ENCODE assay signal across 10 cellular contexts in genomic region chr14:94066089-94066676, GRCh38.
DNase-seq lines count a peak whose midpoint lies in the region; ATAC-seq and TF ChIP-seq lines count a peak whose summit lies in the region.
"Had no signal": no experiment of that assay in that cellular context is flagged by ENCODE, and none has a peak within 500 bp of the region (broad histone marks: within the 10 kb centered on the region; RNA-seq: fewer than 3 reads in every experiment).

No MANE protein-coding gene starts in this region.

- H3K27ac Mint-ChIP-seq in central memory CD8-positive, alpha-beta T cell (ENCODE audit: low read depth) = peak overlapping the region; percentile 3
- peak overlapping the region in 2 of 3 experiments; percentile 35 to 67 for H3K27ac Mint-ChIP-seq in nephron

- DNase-seq in DMS53 (lab: John Stamatoyannopoulos, UW) (peak; percentile 65), NCI-H345 treated with DMSO at 0.1 percent for 48 hours (lab: John Stamatoyannopoulos, UW; ENCODE audit: unreplicated experiment) (peak; percentile 13), OCI-M2 (lab: John Stamatoyannopoulos, UW; ENCODE audit: unreplicated experiment) (no peak)
- no peak for DNase-seq in central memory CD8-positive, alpha-beta T cell (ENCODE audit: low spot score in 2 of 2)
- DNase-seq: GF-D8, right lobe of liver had no signal

- peak overlapping the region; percentile 1 for H3K4me3 Mint-ChIP-seq in central memory CD8-positive, alpha-beta T cell
- H3K4me3 Mint-ChIP-seq in nephron = no peak overlapping the region

- no peak for ATAC-seq in central memory CD8-positive, alpha-beta T cell (replicated peaks; ENCODE audit: extremely low read depth, poor library complexity, severe bottlenecking)
- no peak for ATAC-seq in HG03460 (IDR thresholded peaks at IDR 0.05; ENCODE audit: unreplicated experiment)
- ATAC-seq in GM19023 (IDR thresholded peaks at IDR 0.05; ENCODE audit: unreplicated experiment) = no peak
- no peak for ATAC-seq in HG03196 (IDR thresholded peaks at IDR 0.05; ENCODE audit: unreplicated experiment)

- peaks cover 9% of the 10 kb centered on the region for H3K9me3 Mint-ChIP-seq in central memory CD8-positive, alpha-beta T cell
- peaks cover 48% of the 10 kb centered on the region for H3K9me3 Mint-ChIP-seq in nephron

- H3K36me3 Mint-ChIP-seq in central memory CD8-positive, alpha-beta T cell (ENCODE audit: insufficient read depth) = peaks cover 35% of the 10 kb centered on the region
- peaks cover 82% of the 10 kb centered on the region for H3K36me3 Mint-ChIP-seq in nephron (ENCODE audit: low read depth)

- peaks cover 92% of the 10 kb centered on the region for H3K4me1 Mint-ChIP-seq in central memory CD8-positive, alpha-beta T cell
- peaks cover 9% of the 10 kb centered on the region for H3K4me1 Mint-ChIP-seq in nephron

- no peaks in the 10 kb centered on the region for H3K27me3 Mint-ChIP-seq in central memory CD8-positive, alpha-beta T cell
- H3K27me3 Mint-ChIP-seq in nephron (ENCODE audit: low read depth) = no peaks in the 10 kb centered on the region

- no peak for TF ChIP-seq CTCF in nephron (IDR thresholded peaks at IDR 0.05; ENCODE audit: unreplicated experiment in 3 of 3)

Comparison
In these comparisons a context has a peak if more than half of its experiments do, and no peak if none do; other contexts are left out.
1. DNase-seq: peak in DMS53 (single experiment) and NCI-H345 treated with DMSO at 0.1 percent for 48 hours (single experiment); none in central memory CD8-positive, alpha-beta T cell (0 of 2) and OCI-M2 (single experiment).